Comparison of ENCODE assay signal across 4 cellular contexts in genomic region chr15:22502272-22502671, GRCh38. TPM values are rescaled to one million over a fixed set of nuclear protein-coding genes. Genes with fewer than 3 reads are reported as not detected.
"Had no signal": no experiment of that assay in that cellular context is flagged by ENCODE, and none has a peak within 500 bp of the region (broad histone marks: within the 10 kb centered on the region; RNA-seq: fewer than 3 reads in every experiment).

No MANE protein-coding gene starts in this region.

RNA-seq across cellular contexts. Expression of gene GOLGA6L22, which starts 43.6 kb away (rescaled TPM):
- total RNA-seq: HepG2, HT-29, HT1080 had no signal
- polyA plus RNA-seq: HepG2, IgD-negative memory B cell had no signal
